Comparison of ENCODE assay signal across 28 cellular contexts in genomic region chr11:113332638-113333329, GRCh38. TPM values are rescaled to one million over a fixed set of nuclear protein-coding genes. Genes with fewer than 3 reads are reported as not detected.
A peak's percentile ranks its signal among the peaks of the same experiment; 100 is the strongest.
DNase-seq lines count a peak whose midpoint lies in the region; ATAC-seq and TF ChIP-seq lines count a peak whose summit lies in the region.
"Had no signal": no experiment of that assay in that cellular context is flagged by ENCODE, and none has a peak within 500 bp of the region (broad histone marks: within the 10 kb centered on the region; RNA-seq: fewer than 3 reads in every experiment).

No MANE protein-coding gene starts in this region.

- peak overlapping the region; percentile 13 for H3K27ac Mint-ChIP-seq in activated naive CD8-positive, alpha-beta T cell treated with anti-CD3 and anti-CD28 coated beads for 36 hours
- H3K27ac Mint-ChIP-seq: activated CD4-positive, alpha-beta T cell treated with anti-CD3 and anti-CD28 coated beads, Interleukin-2, amount 10 ng/mL, durations not matched to agents 7 days and 5 days; endodermal cell had no signal

- no peaks in the 10 kb centered on the region for H3K9me3 Mint-ChIP-seq in activated naive CD8-positive, alpha-beta T cell treated with anti-CD3 and anti-CD28 coated beads for 36 hours
- H3K9me3 Mint-ChIP-seq: activated CD4-positive, alpha-beta T cell treated with anti-CD3 and anti-CD28 coated beads, Interleukin-2, amount 10 ng/mL, durations not matched to agents 7 days and 5 days had no signal

- peaks cover 28% of the 10 kb centered on the region for H3K36me3 Mint-ChIP-seq in activated naive CD8-positive, alpha-beta T cell treated with anti-CD3 and anti-CD28 coated beads for 36 hours

- ATAC-seq in GM21786 (IDR thresholded peaks at IDR 0.05; ENCODE audit: unreplicated experiment), result peak; percentile 42
- ATAC-seq in stimulated activated naive CD8-positive, alpha-beta T cell treated with anti-CD3 and anti-CD28 coated beads, Interleukin-15, Interleukin-2, amounts not matched to agents 100 U/mL and 50 U/mL, for 24 hours, result peak; percentile 61
- no peak for ATAC-seq in GM18511 (IDR thresholded peaks at IDR 0.05; ENCODE audit: unreplicated experiment)
- ATAC-seq: esophagus mucosa, left ventricle myocardium superior had no signal

- in situ Hi-C loops in GM13977 (cut with MboI; ENCODE audit: low pct_unique_long_range_greater_than_20kb, low sequenced_read_pairs, unreplicated experiment), result no loop called here
- in situ Hi-C loops in KBM-7 (cut with MboI; ENCODE audit: low pct_unique_long_range_greater_than_20kb, low sequenced_read_pairs), result no loop called here

- TF ChIP-seq CTCF in GM13977 (IDR thresholded peaks at IDR 0.05; ENCODE audit: extremely low read depth, insufficient read depth, missing control alignments), result no peak

- DNase-seq in GM13977 (ENCODE audit: low spot score) (peak; percentile 35), KBM-7 (no peak)
- DNase-seq in activated naive CD8-positive, alpha-beta T cell treated with anti-CD3 and anti-CD28 coated beads for 36 hours, result no peak
- no peak for DNase-seq in stimulated activated naive CD8-positive, alpha-beta T cell treated with anti-CD3 and anti-CD28 coated beads, Interleukin-15, Interleukin-2, amounts not matched to agents 100 U/mL and 50 U/mL, for 24 hours
- no peak for DNase-seq in activated effector memory CD4-positive, alpha-beta T cell treated with Interleukin-2 at 50 U/mL for 16 hours
- DNase-seq: activated CD4-positive, alpha-beta T cell treated with anti-CD3 and anti-CD28 coated beads, Interleukin-2, amount 10 ng/mL, durations not matched to agents 7 days and 5 days; activated naive CD4-positive, alpha-beta T cell; activated T-cell treated with anti-CD3 and anti-CD28 coated beads, Interleukin-2, amount 50 U/mL, for 1 hour; cerebellar nuclear complex; dermis blood vessel endothelial cell; DMS153; endodermal cell; H7; left ventricle myocardium superior; NCI-H1048; NCI-H1694; NCI-H446 treated with DMSO at 0.1 percent for 48 hours; NCI-H82; sigmoid colon; stimulated activated CD4-positive, alpha-beta T cell treated with anti-CD3 and anti-CD28 coated beads, Interleukin-12 subunit alpha, Interleukin-12 subunit beta, amount 100 ng/mL, for 4 hours; stimulated activated CD4-positive, alpha-beta T cell treated with anti-CD3 and anti-CD28 coated beads, Interleukin-4, amount 100 ng/mL, for 1 hour; SW 1271; transverse colon had no signal

- peaks cover 13% of the 10 kb centered on the region for H3K4me1 Mint-ChIP-seq in activated naive CD8-positive, alpha-beta T cell treated with anti-CD3 and anti-CD28 coated beads for 36 hours
- H3K4me1 Mint-ChIP-seq: activated CD4-positive, alpha-beta T cell treated with anti-CD3 and anti-CD28 coated beads, Interleukin-2, amount 10 ng/mL, durations not matched to agents 7 days and 5 days had no signal

- no peak overlapping the region for H3K4me3 Mint-ChIP-seq in activated naive CD8-positive, alpha-beta T cell treated with anti-CD3 and anti-CD28 coated beads for 36 hours
- H3K4me3 Mint-ChIP-seq: activated CD4-positive, alpha-beta T cell treated with anti-CD3 and anti-CD28 coated beads, Interleukin-2, amount 10 ng/mL, durations not matched to agents 7 days and 5 days; brain; endodermal cell had no signal

- H3K27me3 Mint-ChIP-seq in activated naive CD8-positive, alpha-beta T cell treated with anti-CD3 and anti-CD28 coated beads for 36 hours, result no peaks in the 10 kb centered on the region
- H3K27me3 Mint-ChIP-seq: activated CD4-positive, alpha-beta T cell treated with anti-CD3 and anti-CD28 coated beads, Interleukin-2, amount 10 ng/mL, durations not matched to agents 7 days and 5 days had no signal

RNA-seq across cellular contexts. Expression of gene TTC12, which starts 18.4 kb away (rescaled TPM):
- 10 to 100 TPM; 14.5 to 16.4 TPM for total RNA-seq in activated naive CD8-positive, alpha-beta T cell treated with anti-CD3 and anti-CD28 coated beads for 36 hours

RNA-seq across cellular contexts. Expression of gene ANKK1, which starts 54.8 kb away (rescaled TPM):
- under 1 TPM; 0.14 to 0.23 TPM for total RNA-seq in activated naive CD8-positive, alpha-beta T cell treated with anti-CD3 and anti-CD28 coated beads for 36 hours
- total RNA-seq: dermis blood vessel endothelial cell, endodermal cell, H7, LHCN-M2 had no signal
